9 cellular contexts compared by ENCODE assay signal in the genomic region with DNA sequence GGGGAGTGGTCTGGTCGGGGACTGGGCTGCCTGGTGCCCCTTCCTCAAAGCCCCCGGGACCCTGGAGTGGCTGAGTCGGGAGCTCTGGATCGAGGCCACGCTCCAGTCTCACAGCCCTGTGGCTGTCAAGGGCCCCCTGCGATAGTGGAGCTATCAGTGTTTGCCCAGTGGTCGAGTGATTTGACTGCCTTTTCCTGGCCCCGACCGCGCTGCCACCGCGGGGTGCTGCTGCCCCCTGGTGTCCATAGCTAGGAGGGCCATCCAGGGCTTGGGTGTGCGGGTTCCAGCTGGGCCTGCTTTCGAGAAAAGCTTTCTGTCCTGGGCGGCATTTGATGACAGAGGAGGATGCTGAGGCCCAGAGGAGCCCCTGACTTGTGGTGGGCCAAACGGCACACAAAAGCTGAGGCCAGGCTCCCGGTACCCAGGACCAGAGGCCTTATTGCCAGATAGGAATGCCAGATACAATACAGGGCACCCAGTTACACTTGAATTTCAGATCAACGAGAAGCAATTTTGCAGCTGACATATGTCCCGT. TPM values are rescaled to one million over a fixed set of nuclear protein-coding genes. Genes with fewer than 3 reads are reported as not detected.
A peak's percentile ranks its signal among the peaks of the same experiment; 100 is the strongest.
DNase-seq lines count a peak whose midpoint lies in the region; ATAC-seq, FAIRE-seq and TF ChIP-seq lines count a peak whose summit lies in the region.
"Had no signal": no experiment of that assay in that cellular context is flagged by ENCODE, and none has a peak within 500 bp of the region (broad histone marks: within the 10 kb centered on the region; RNA-seq: fewer than 3 reads in every experiment).

No MANE protein-coding gene starts in this region.

- peak; percentile 80 to 91 for DNase-seq in A549 (ENCODE audit: low read depth in 1 of 2, low spot score in 1 of 2)
- DNase-seq in NCI-H510A treated with DMSO at 0.1 percent for 48 hours (lab: John Stamatoyannopoulos, UW), result peak; percentile 81
- DNase-seq in activated CD4-positive, alpha-beta T cell treated with anti-CD3 and anti-CD28 coated beads for 4 hours, result peak; percentile 62 to 66
- DNase-seq in coronary artery (ENCODE audit: low spot score), result no peak
- peak; percentile 70 to 86 for DNase-seq in lung microvascular endothelial cell (ENCODE audit: low read depth in 2 of 2)
- DNase-seq in stimulated activated CD8-positive, alpha-beta memory T cell treated with anti-CD3 and anti-CD28 coated beads, Interleukin-15, amount 100 ng/mL, for 48 hours (ENCODE audit: low read depth in 2 of 2), result peak; percentile 60 to 63

- CTCF ChIA-PET in A549 (lab: Yijun Ruan, JAX), result interaction anchor here (0.5 to 12.0 kb wide), 130 partner anchors 8 to 653 kb away, joined by 3 to 322 read pairs (median 5); a partner anchor contains a TSS

- no peak for TF ChIP-seq POLR2A in A549 (IDR thresholded peaks at IDR 0.05; ENCODE audit: low read length)
- TF ChIP-seq POLR2A in GM18505 (IDR thresholded peaks at IDR 0.05; ENCODE audit: borderline replicate concordance, extremely low read depth, insufficient read depth, insufficient read length), result no peak

- no peaks in the 10 kb centered on the region for H3K9me3 ChIP-seq in A549

- peak overlapping the region; percentile 44; the same call in 2 of the 3 replicates for H3K4me2 ChIP-seq in A549

- H3K4me1 ChIP-seq in A549, result peaks cover 18% of the 10 kb centered on the region

- peak; percentile 99 for TF ChIP-seq CTCF in A549 (IDR thresholded peaks at IDR 0.05)
- TF ChIP-seq CTCF in coronary artery (IDR thresholded peaks at IDR 0.05), result peak; percentile 98

- 14% methylated on average over 19 of the region's 19 CpGs for WGBS in A549 (ENCODE audit: missing lambda C conversion rate)

- FAIRE-seq in A549 (lab: Jason Lieb, UNC), result peak; percentile 92

- POLR2A ChIA-PET in A549 (lab: Yijun Ruan, JAX), result interaction anchor here (0.7 to 2.2 kb wide), 5 partner anchors 10 to 362 kb away, joined by 3 to 24 read pairs (median 3); a partner anchor contains a TSS

- ATAC-seq in A549 (peak; percentile 60 to 87), GM18505 (IDR thresholded peaks at IDR 0.05; ENCODE audit: unreplicated experiment) (peak; percentile 58), HG03175 (IDR thresholded peaks at IDR 0.05; ENCODE audit: unreplicated experiment) (peak; percentile 64)

- H3K4me3 ChIP-seq in A549 (no peak overlapping the region), coronary artery (no peak overlapping the region)
- H3K4me3 ChIP-seq: skin epidermis had no signal

- TF ChIP-seq EP300 in A549 (IDR thresholded peaks at IDR 0.05), result no peak

- H3K27ac ChIP-seq in A549, result peak overlapping the region in 1 of 2 experiments; percentile 68; a peak in 4 of 6 replicates
- no peak overlapping the region for H3K27ac ChIP-seq in coronary artery
- H3K27ac ChIP-seq: skin epidermis had no signal

- TF ChIP-seq RAD21 in A549 (conservative IDR thresholded peaks at IDR 0.05 in 1 of 2, IDR thresholded peaks at IDR 0.05 in 1 of 2), result peak; percentile 100

TF ChIP-seq in A549, 52 proteins besides CTCF, POLR2A, EP300 and RAD21:
- TF ChIP-seq, protein P1, sequence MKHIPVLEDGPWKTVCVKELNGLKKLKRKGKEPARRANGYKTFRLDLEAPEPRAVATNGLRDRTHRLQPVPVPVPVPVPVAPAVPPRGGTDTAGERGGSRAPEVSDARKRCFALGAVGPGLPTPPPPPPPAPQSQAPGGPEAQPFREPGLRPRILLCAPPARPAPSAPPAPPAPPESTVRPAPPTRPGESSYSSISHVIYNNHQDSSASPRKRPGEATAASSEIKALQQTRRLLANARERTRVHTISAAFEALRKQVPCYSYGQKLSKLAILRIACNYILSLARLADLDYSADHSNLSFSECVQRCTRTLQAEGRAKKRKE (CRISPR knock-in tag; IDR thresholded peaks at IDR 0.05; ENCODE audit: low read depth), result no peak
- TF ChIP-seq, protein P2, sequence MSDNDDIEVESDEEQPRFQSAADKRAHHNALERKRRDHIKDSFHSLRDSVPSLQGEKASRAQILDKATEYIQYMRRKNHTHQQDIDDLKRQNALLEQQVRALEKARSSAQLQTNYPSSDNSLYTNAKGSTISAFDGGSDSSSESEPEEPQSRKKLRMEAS (IDR thresholded peaks at IDR 0.05), result peak; percentile 47; the same call in 1 of the 2 replicates
- no peak for TF ChIP-seq CHD4 (IDR thresholded peaks at IDR 0.05; ENCODE audit: borderline replicate concordance)
- 0 out of 2 replicates have a peak, but pooled peaks have one; percentile 40 for TF ChIP-seq ESRRA (IDR thresholded peaks at IDR 0.05; ENCODE audit: borderline replicate concordance, low read length)
- TF ChIP-seq MAFK (IDR thresholded peaks at IDR 0.05; ENCODE audit: partially characterized antibody), result no peak
- no peak for TF ChIP-seq MAZ (IDR thresholded peaks at IDR 0.05; ENCODE audit: borderline replicate concordance, low read depth, low read length)
- TF ChIP-seq SMC3 (IDR thresholded peaks at IDR 0.05), result peak; percentile 99
- TF ChIP-seq RARB (CRISPR knock-in tag; IDR thresholded peaks at IDR 0.05), result no peak
- no peak for TF ChIP-seq TP53 (CRISPR knock-in tag; IDR thresholded peaks at IDR 0.05)
TF ChIP-seq in A549: peak in this region for 3.

RNA-seq across cellular contexts. Expression of a gene that starts 13.2 kb away (rescaled TPM):
- 198 and 265 TPM in 2 replicates for polyA plus RNA-seq in A549 (2011; rRNA removed)
- 147 and 159 TPM in 2 replicates for polyA plus RNA-seq in A549 (2012; cell fraction: cytosol; rRNA removed)
- polyA plus RNA-seq in A549 (2012; cell fraction: nucleus; rRNA removed), result 84.5 and 165 TPM in 2 replicates
- polyA plus RNA-seq in A549 (2017; fragmentation: RNase III; extraction: RNeasy Plus Mini Kit Qiagen cat#74134 plus additional on column Dnase treatment), result 56.3 to 89.5 TPM (median 57.8 TPM) in 3 replicates
- 110 and 113 TPM in 2 replicates for polyA minus RNA-seq in A549 (2011; rRNA and poly(A)+ RNA removed)
- 35.5 and 47.3 TPM in 2 replicates for total RNA-seq in lung microvascular endothelial cell
